In the genomic region with DNA sequence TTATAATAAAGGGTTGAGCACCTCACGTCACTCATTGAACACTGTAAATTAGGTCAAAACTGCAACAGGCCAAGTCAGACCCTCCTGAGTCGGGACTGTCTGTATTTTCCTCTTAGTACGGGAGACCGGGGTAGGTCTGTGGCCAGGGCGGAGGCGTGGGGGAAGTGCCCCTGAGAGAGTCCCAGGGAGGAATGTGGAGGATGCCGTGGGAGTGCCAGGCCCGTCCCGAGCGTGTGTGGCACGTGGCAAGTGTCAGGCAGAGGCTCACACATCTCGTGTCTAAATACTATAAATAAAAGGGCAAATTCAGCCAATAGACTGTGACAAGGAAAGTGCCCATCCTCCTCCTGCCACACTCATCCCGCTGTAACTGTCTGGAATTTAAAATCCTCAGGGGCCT, we compare ENCODE assay signal across 26 cellular contexts.
"Had no signal": no experiment of that assay in that cellular context is flagged by ENCODE, and none has a peak within 500 bp of the region (broad histone marks: within the 10 kb centered on the region; RNA-seq: fewer than 3 reads in every experiment).

No MANE protein-coding gene starts in this region.

- H3K4me1 ChIP-seq: parathyroid adenoma, prostate gland had no signal

- H3K4me3 Mint-ChIP-seq: central memory CD8-positive, alpha-beta T cell; natural killer cell; stimulated activated naive B cell treated with anti-CD40 and anti-IgM and Interleukin-4, amounts not matched to agents 10 μg/mL and 1 μg/mL and 100 μg/mL, for 72 hours; stimulated activated naive CD8-positive, alpha-beta T cell treated with anti-CD3 and anti-CD28 coated beads, Interleukin-15, Interleukin-2, amounts not matched to agents 100 ng/mL and 50 ng/mL, for 24 hours had no signal

- H3K27me3 ChIP-seq: esophagus muscularis mucosa, foreskin keratinocyte, gastroesophageal sphincter, heart left ventricle, hepatocyte, neutrophil, right atrium auricular region, sigmoid colon, spleen, tibial nerve, upper lobe of left lung, vagina had no signal

- DNase-seq: dermis blood vessel endothelial cell; effector memory CD4-positive, alpha-beta T cell; foreskin keratinocyte; heart left ventricle; left colon; mesendoderm; natural killer cell; sigmoid colon; spleen; stimulated activated CD4-positive, alpha-beta T cell treated with anti-CD3 and anti-CD28 coated beads, Interleukin-4, amount 100 ng/mL, for 4 hours; stimulated activated naive B cell treated with anti-CD40 and anti-IgM and Interleukin-4, amounts not matched to agents 10 μg/mL and 1 μg/mL and 100 μg/mL, for 72 hours; upper lobe of left lung had no signal

- H3K9me3 ChIP-seq: neutrophil, prostate gland, sigmoid colon, upper lobe of left lung, vagina had no signal

- ATAC-seq: foreskin keratinocyte; gastroesophageal sphincter; heart left ventricle; left colon; natural killer cell; stimulated activated naive B cell treated with anti-CD40 and anti-IgM and Interleukin-4, amounts not matched to agents 10 μg/mL and 1 μg/mL and 100 μg/mL, for 72 hours had no signal

- H3K27ac ChIP-seq: coronary artery, esophagus muscularis mucosa, foreskin keratinocyte, gastroesophageal sphincter, heart left ventricle, hepatocyte, neutrophil, parathyroid adenoma, prostate gland, right atrium auricular region, sigmoid colon, skin epidermis, spleen, thoracic aorta, tibial nerve, upper lobe of left lung, vagina had no signal

- H3K36me3 Mint-ChIP-seq: natural killer cell had no signal

- H3K4me3 ChIP-seq: coronary artery, esophagus muscularis mucosa, gastroesophageal sphincter, heart left ventricle, hepatocyte, prostate gland, right atrium auricular region, sigmoid colon, skin epidermis, spleen, thoracic aorta, tibial nerve, upper lobe of left lung, vagina had no signal

- H3K9me3 Mint-ChIP-seq: natural killer cell; stimulated activated naive CD8-positive, alpha-beta T cell treated with anti-CD3 and anti-CD28 coated beads, Interleukin-15, Interleukin-2, amounts not matched to agents 100 ng/mL and 50 ng/mL, for 24 hours had no signal

- H3K27ac Mint-ChIP-seq: natural killer cell; stimulated activated naive B cell treated with anti-CD40 and anti-IgM and Interleukin-4, amounts not matched to agents 10 μg/mL and 1 μg/mL and 100 μg/mL, for 72 hours; stimulated activated naive CD8-positive, alpha-beta T cell treated with anti-CD3 and anti-CD28 coated beads, Interleukin-15, Interleukin-2, amounts not matched to agents 100 ng/mL and 50 ng/mL, for 24 hours had no signal

- H3K36me3 ChIP-seq: esophagus muscularis mucosa, gastroesophageal sphincter, heart left ventricle, neutrophil, prostate gland, right atrium auricular region, sigmoid colon, spleen, thoracic aorta, tibial nerve, upper lobe of left lung, vagina had no signal
